10 cellular contexts compared by ENCODE assay signal in genomic region chr15:74816624-74817369, GRCh38. TPM values are rescaled to one million over a fixed set of nuclear protein-coding genes. Genes with fewer than 3 reads are reported as not detected.
A peak's percentile ranks its signal among the peaks of the same experiment; 100 is the strongest.
DNase-seq lines count a peak whose midpoint lies in the region; ATAC-seq and TF ChIP-seq lines count a peak whose summit lies in the region.
"Had no signal": no experiment of that assay in that cellular context is flagged by ENCODE, and none has a peak within 500 bp of the region (broad histone marks: within the 10 kb centered on the region; RNA-seq: fewer than 3 reads in every experiment).

No MANE protein-coding gene starts in this region.

- H3K9ac ChIP-seq in PC-3 (ENCODE audit: low read length) (no peak overlapping the region), mesenchymal stem cell (ENCODE audit: low read length) (no peak overlapping the region)

- H3K4me2 ChIP-seq in PC-3 (ENCODE audit: low read length) (peak overlapping the region; percentile 50), mesenchymal stem cell (ENCODE audit: low read length, poor library complexity, severe bottlenecking) (no peak overlapping the region)

- H3K4me1 ChIP-seq in PC-3 (ENCODE audit: insufficient read depth, low read length), result peaks cover 34% of the 10 kb centered on the region
- peaks cover 21% of the 10 kb centered on the region for H3K4me1 ChIP-seq in mesenchymal stem cell (ENCODE audit: control insufficient read depth, insufficient read depth, low read depth, low read length)

- no peaks in the 10 kb centered on the region for H3K79me1 ChIP-seq in mesenchymal stem cell (replicated peaks; ENCODE audit: low read length, poor library complexity, severe bottlenecking)

- H3K18ac ChIP-seq in mesenchymal stem cell (ENCODE audit: low read depth in 1 of 2, low read length in 2 of 2), result no peak overlapping the region

- H3K4me1 Mint-ChIP-seq in Calu3 (ENCODE audit: low read depth, unreplicated experiment), result peaks cover 37% of the 10 kb centered on the region

- DNase-seq in Calu3, result no peak
- DNase-seq in PC-3, result no peak
- no peak for DNase-seq in mesenchymal stem cell
- DNase-seq in DMS53 treated with DMSO at 0.1 percent for 48 hours (lab: John Stamatoyannopoulos, UW; ENCODE audit: unreplicated experiment), result no peak
- DNase-seq in dedifferentiated amniotic fluid mesenchymal stem cell (ENCODE audit: extremely low spot score), result no peak
- DNase-seq: NCI-H774; stimulated activated CD8-positive, alpha-beta memory T cell treated with anti-CD3 and anti-CD28 coated beads, Interleukin-4, amount 100 ng/mL, for 48 hours had no signal

- no peak overlapping the region for H3K27ac Mint-ChIP-seq in Calu3 (ENCODE audit: unreplicated experiment)
- H3K27ac Mint-ChIP-seq: T-helper 1 cell treated with Interleukin-12 subunit alpha and Interleukin-12 subunit beta and Interleukin-4 antibody, amounts not matched to agents 30 μg/mL and 1 μg/mL, for 36 hours had no signal

- no peak for TF ChIP-seq CTCF in Calu3 (IDR thresholded peaks at IDR 0.05; ENCODE audit: unreplicated experiment)
- TF ChIP-seq CTCF in PC-3 (conservative IDR thresholded peaks at IDR 0.05; ENCODE audit: low read depth, low read length), result no peak

- no peaks in the 10 kb centered on the region for H3K79me2 ChIP-seq in PC-3 (ENCODE audit: low read length)

- H4K20me1 ChIP-seq in PC-3 (ENCODE audit: low read length), result no peaks in the 10 kb centered on the region

- BruUV-seq in Calu3 (replicated peaks; lab: Mats Ljungman, UMichigan) (no TSS peak), PC-3 (replicated peaks; lab: Mats Ljungman, UMichigan) (no TSS peak)

- ATAC-seq in PC-3 (peak; percentile 2; the same call in 1 of the 2 replicates), HG03439 (IDR thresholded peaks at IDR 0.05; ENCODE audit: unreplicated experiment) (no peak)

- H4K8ac ChIP-seq in mesenchymal stem cell (ENCODE audit: low read length), result no peak overlapping the region

- H3K14ac ChIP-seq in mesenchymal stem cell (ENCODE audit: low read length in 2 of 2), result peak overlapping the region in 1 of 2 experiments; percentile 74

- H3K36me3 Mint-ChIP-seq in Calu3 (ENCODE audit: insufficient read depth, unreplicated experiment), result peaks cover 16% of the 10 kb centered on the region

- H3K36me3 ChIP-seq in PC-3 (ENCODE audit: low read depth, low read length), result no peaks in the 10 kb centered on the region
- no peaks in the 10 kb centered on the region for H3K36me3 ChIP-seq in mesenchymal stem cell (ENCODE audit: control insufficient read depth in 1 of 2, insufficient read depth in 2 of 2, low read depth in 1 of 2, low read length in 2 of 2)

- H3K27ac ChIP-seq in PC-3 (ENCODE audit: low read length) (peak overlapping the region; percentile 22), mesenchymal stem cell (ENCODE audit: low read length, poor library complexity, severe bottlenecking) (no peak overlapping the region)

- H3K4ac ChIP-seq in mesenchymal stem cell (ENCODE audit: low read depth in 1 of 2, low read length in 2 of 2), result no peak overlapping the region

- CTCF ChIA-PET in Calu3 (lab: Charles Lee) (interaction anchor here (0.7 to 1.2 kb wide), 3 partner anchors 17 to 46 kb away, joined by 3 read pairs; no protein-coding TSS in a partner anchor), PC-3 (lab: Charles Lee) (interaction anchor here (0.6 kb wide), 1 partner anchor 288 kb away, joined by 3 read pairs; no protein-coding TSS in a partner anchor)

- H3K9me3 ChIP-seq in PC-3 (ENCODE audit: low read length) (no peaks in the 10 kb centered on the region), mesenchymal stem cell (ENCODE audit: control insufficient read depth, low read length) (no peaks in the 10 kb centered on the region)

- no peaks in the 10 kb centered on the region for H3F3A ChIP-seq in PC-3 (ENCODE audit: low read length, unreplicated experiment)

- H3K9me3 Mint-ChIP-seq in Calu3 (ENCODE audit: low read depth, unreplicated experiment), result no peaks in the 10 kb centered on the region
- H3K9me3 Mint-ChIP-seq: T-helper 1 cell treated with Interleukin-12 subunit alpha and Interleukin-12 subunit beta and Interleukin-4 antibody, amounts not matched to agents 30 μg/mL and 1 μg/mL, for 36 hours had no signal

- H3K23ac ChIP-seq in mesenchymal stem cell (ENCODE audit: low read length in 2 of 2), result no peak overlapping the region

- H2BK5ac ChIP-seq in mesenchymal stem cell (ENCODE audit: low read depth, low read length, poor library complexity, severe bottlenecking), result no peak overlapping the region

- H2AFZ ChIP-seq in PC-3 (ENCODE audit: low read length) (peak overlapping the region; percentile 16), mesenchymal stem cell (ENCODE audit: low read depth, low read length) (peak overlapping the region; percentile 24)

- 68% methylated on average over 19 of the region's 19 CpGs for WGBS in mesenchymal stem cell

- no peak overlapping the region for H2AK5ac ChIP-seq in mesenchymal stem cell (ENCODE audit: low read length, severe bottlenecking)

- POLR2A ChIA-PET in PC-3 (lab: Charles Lee; ENCODE audit: unreplicated experiment), result interaction anchor here (0.6 kb wide), 1 partner anchor 634 kb away, joined by 3 read pairs; no protein-coding TSS in a partner anchor

- H3K4me3 ChIP-seq in PC-3 (ENCODE audit: low read length) (no peak overlapping the region), mesenchymal stem cell (ENCODE audit: insufficient read depth in 1 of 2, low read depth in 1 of 2, low read length in 2 of 2) (no peak overlapping the region)

- H3K9me2 ChIP-seq in PC-3 (replicated peaks; ENCODE audit: low read length), result no peaks in the 10 kb centered on the region

- H3K4me3 Mint-ChIP-seq in Calu3 (ENCODE audit: low read depth, unreplicated experiment), result peak overlapping the region; percentile 17
- H3K4me3 Mint-ChIP-seq: T-helper 1 cell treated with Interleukin-12 subunit alpha and Interleukin-12 subunit beta and Interleukin-4 antibody, amounts not matched to agents 30 μg/mL and 1 μg/mL, for 36 hours had no signal

- intact Hi-C loops in Calu3 (cut with micrococcal nuclease; ENCODE audit: unreplicated experiment), result no loop called here
- intact Hi-C loops in PC-3 (cut with micrococcal nuclease), result no loop called here

- no peak overlapping the region for H2BK120ac ChIP-seq in mesenchymal stem cell (ENCODE audit: low read depth, low read length)

- H3K27me3 Mint-ChIP-seq in Calu3 (ENCODE audit: unreplicated experiment), result no peaks in the 10 kb centered on the region

- H4K91ac ChIP-seq in mesenchymal stem cell (ENCODE audit: low read length), result no peak overlapping the region

- no peak overlapping the region for H2BK15ac ChIP-seq in mesenchymal stem cell (ENCODE audit: low read depth, poor library complexity, severe bottlenecking)

- H3K27me3 ChIP-seq in PC-3 (ENCODE audit: low read length) (no peaks in the 10 kb centered on the region), mesenchymal stem cell (ENCODE audit: control insufficient read depth in 1 of 2, insufficient read depth in 1 of 2, low read length in 2 of 2) (peaks cover 3 to 16% of the 10 kb centered on the region in 2 experiments)

- H2BK12ac ChIP-seq in mesenchymal stem cell (ENCODE audit: low read length in 2 of 2), result no peak overlapping the region

RNA-seq across cellular contexts. Expression of gene LMAN1L, which starts 4.2 kb away (rescaled TPM):
- total RNA-seq in Calu3 (2022), result 0.35 and 1.1 TPM in 2 replicates
- total RNA-seq in PC-3 (2014; rRNA removed), result not detected in 2 replicates
- polyA plus RNA-seq in mesenchymal stem cell (2013, experiment 1 of 2), result not detected
- not detected for polyA plus RNA-seq in mesenchymal stem cell (2013, experiment 2 of 2)
- polyA plus RNA-seq: liver had no signal

RNA-seq across cellular contexts. Expression of gene CPLX3, which starts 9.6 kb away (rescaled TPM):
- 0.21 and 0.29 TPM in 2 replicates for total RNA-seq in Calu3 (2022)
- total RNA-seq in PC-3 (2014; rRNA removed), result not detected in 2 replicates
- polyA plus RNA-seq in mesenchymal stem cell (2013, experiment 1 of 2), result not detected
- polyA plus RNA-seq in mesenchymal stem cell (2013, experiment 2 of 2), result not detected
- total RNA-seq: liver had no signal
- polyA plus RNA-seq: liver had no signal

RNA-seq across cellular contexts. Expression of gene ULK3, which starts 26.2 kb away (rescaled TPM):
- total RNA-seq in Calu3 (2022), result 33.8 and 42.2 TPM in 2 replicates
- 20.3 and 29.7 TPM in 2 replicates for total RNA-seq in PC-3 (2014; rRNA removed)
- 15.0 TPM for polyA plus RNA-seq in mesenchymal stem cell (2013, experiment 1 of 2)
- polyA plus RNA-seq in mesenchymal stem cell (2013, experiment 2 of 2), result 14.2 TPM

RNA-seq across cellular contexts. Expression of gene CSK, which starts 34.9 kb away (rescaled TPM):
- total RNA-seq in Calu3 (2022), result 82.6 and 85.1 TPM in 2 replicates
- total RNA-seq in PC-3 (2014; rRNA removed), result 38.0 and 50.3 TPM in 2 replicates
- 35.8 TPM for polyA plus RNA-seq in mesenchymal stem cell (2013, experiment 1 of 2)
- polyA plus RNA-seq in mesenchymal stem cell (2013, experiment 2 of 2), result 38.5 TPM

RNA-seq across cellular contexts. Expression of gene SCAMP2, which starts 56.4 kb away (rescaled TPM):
- total RNA-seq in Calu3 (2022) (114 and 115 TPM in 2 replicates), PC-3 (2014; rRNA removed) (30.1 and 39.1 TPM in 2 replicates)
- polyA plus RNA-seq in mesenchymal stem cell (2013, experiment 1 of 2), result 81.8 TPM
- polyA plus RNA-seq in mesenchymal stem cell (2013, experiment 2 of 2), result 78.8 TPM
